ENCODE assay signal across 23 cellular contexts in the genomic region with DNA sequence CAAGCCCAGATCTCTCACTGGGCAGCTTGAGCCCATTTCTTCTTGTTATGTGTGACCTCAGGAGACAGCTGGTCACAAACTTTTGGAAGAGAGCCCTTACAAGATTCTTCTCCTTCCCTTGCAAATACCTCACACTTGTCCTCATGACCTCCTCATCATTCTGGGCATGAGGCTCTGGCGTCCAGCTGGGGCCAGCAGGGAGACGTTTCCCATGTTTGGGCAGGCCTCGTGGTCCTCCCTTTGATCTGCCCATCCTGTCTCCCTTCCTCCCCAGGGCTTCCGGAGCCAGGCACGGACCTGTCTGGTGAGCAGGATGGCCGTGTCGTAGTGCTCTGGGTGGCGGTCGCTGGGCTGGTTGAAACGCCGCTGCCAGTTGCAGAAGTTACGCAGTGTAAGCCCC. TPM values are rescaled to one million over a fixed set of nuclear protein-coding genes. Genes with fewer than 3 reads are reported as not detected.
DNase-seq lines count a peak whose midpoint lies in the region; ATAC-seq and FAIRE-seq lines count a peak whose summit lies in the region.
"Had no signal": no experiment of that assay in that cellular context is flagged by ENCODE, and none has a peak within 500 bp of the region (broad histone marks: within the 10 kb centered on the region; RNA-seq: fewer than 3 reads in every experiment).

No MANE protein-coding gene starts in this region.

- DNase-seq in AG08396 (ENCODE audit: low spot score) (peak; percentile 81), RPMI7951 (ENCODE audit: low read depth) (peak; percentile 17), fibroblast of peridontal ligament (ENCODE audit: extremely low read depth) (peak; percentile 24), NCI-H2227 (lab: John Stamatoyannopoulos, UW; ENCODE audit: unreplicated experiment) (no peak), EL (no peak), GM19239 (ENCODE audit: insufficient read length, low spot score) (no peak)
- DNase-seq: activated T-cell treated with anti-CD3 and anti-CD28 coated beads, Interleukin-2, amount 50 U/mL, for 48 hours; CD4-positive, alpha-beta T cell; DMS153; immature natural killer cell; natural killer cell; NCI-H1092 treated with DMSO at 0.1 percent for 48 hours; NCI-H2171; NCI-H748 treated with DMSO at 0.1 percent for 48 hours; T-helper 2 cell; thyroid gland had no signal

- H3K27ac ChIP-seq in rectal smooth muscle tissue (ENCODE audit: low read depth, low read length): peak overlapping the region; percentile 41
- H3K27ac ChIP-seq: heart left ventricle, SJSA1, thyroid gland had no signal

- peaks cover 8% of the 10 kb centered on the region for H3K4me1 ChIP-seq in rectal smooth muscle tissue (ENCODE audit: control insufficient read depth, insufficient read depth, low read length)

- no peak for ATAC-seq in HG03442 (IDR thresholded peaks at IDR 0.05; ENCODE audit: unreplicated experiment)
- ATAC-seq: K562, natural killer cell had no signal

- no peaks in the 10 kb centered on the region for H3K36me3 ChIP-seq in rectal smooth muscle tissue (ENCODE audit: control insufficient read depth, insufficient read depth, low read length)
- H3K36me3 ChIP-seq: heart left ventricle, SJSA1, thyroid gland had no signal

- H3K27me3 ChIP-seq in rectal smooth muscle tissue (ENCODE audit: control insufficient read depth, insufficient read depth, low read length): no peaks in the 10 kb centered on the region
- H3K27me3 ChIP-seq: heart left ventricle, SJSA1, thyroid gland had no signal

- H3K9ac ChIP-seq in rectal smooth muscle tissue (ENCODE audit: low read length): no peak overlapping the region

- no peak overlapping the region for H3K4me3 ChIP-seq in rectal smooth muscle tissue (ENCODE audit: low read length)
- H3K4me3 ChIP-seq: heart left ventricle, K562, SJSA1, thyroid gland had no signal

- FAIRE-seq in GM19239 (lab: Jason Lieb, UNC): no peak
- FAIRE-seq: H54 had no signal

RNA-seq across cellular contexts. Expression of gene ADAMTS8, which starts 9.7 kb away (rescaled TPM):
- not detected in 2 replicates for total RNA-seq in RPMI7951 (2014; rRNA removed; shearing (Covaris generic))
- total RNA-seq: A673; CD4-positive, alpha-beta T cell; K562; natural killer cell had no signal

RNA-seq across cellular contexts. Expression of gene ADAMTS15, which starts 29.7 kb away (rescaled TPM):
- 2.3 and 2.5 TPM in 2 replicates for total RNA-seq in RPMI7951 (2014; rRNA removed; shearing (Covaris generic))

Comparison
In these comparisons a context has a peak if more than half of its experiments do, and no peak if none do; other contexts are left out.
1. DNase-seq: peak in AG08396 (single experiment), RPMI7951 (single experiment) and fibroblast of peridontal ligament (single experiment); none in NCI-H2227 (single experiment), EL (single experiment) and GM19239 (single experiment).